19 cellular contexts compared by ENCODE assay signal in genomic region chr5:194603-195209, GRCh38. TPM values are rescaled to one million over a fixed set of nuclear protein-coding genes. Genes with fewer than 3 reads are reported as not detected.
DNase-seq lines count a peak whose midpoint lies in the region; ATAC-seq and TF ChIP-seq lines count a peak whose summit lies in the region.
"Had no signal": no experiment of that assay in that cellular context is flagged by ENCODE, and none has a peak within 500 bp of the region (broad histone marks: within the 10 kb centered on the region; RNA-seq: fewer than 3 reads in every experiment).

No MANE protein-coding gene starts in this region.

- intact Hi-C loops in left ventricle myocardium superior (cut with micrococcal nuclease) = no loop called here
- intact Hi-C loops in psoas muscle (cut with DNase I) = no loop called here

- H3K27ac ChIP-seq in HEK293 (ENCODE audit: extremely low read depth, low read depth, low read length) (no peak overlapping the region), psoas muscle (peak overlapping the region; percentile 97), tibial nerve (no peak overlapping the region)

- H3K27ac Mint-ChIP-seq in HFFc6 = no peak overlapping the region
- H3K27ac Mint-ChIP-seq: CD4-positive, alpha-beta T cell had no signal

- no peaks in the 10 kb centered on the region for H3K4me1 ChIP-seq in HEK293 (ENCODE audit: control insufficient read depth, insufficient read depth, low read length)
- H3K4me1 ChIP-seq in psoas muscle = peaks cover 45% of the 10 kb centered on the region
- no peaks in the 10 kb centered on the region for H3K4me1 ChIP-seq in tibial nerve

- POLR2A ChIA-PET in HEK293 (lab: Yijun Ruan, JAX) = interaction anchor here (1.4 kb wide), 1 partner anchor 23 kb away, joined by 4 read pairs; the partner anchor contains the start of genes CCDC127 and SDHA

- no peak for TF ChIP-seq POLR2A in tibial nerve (IDR thresholded peaks at IDR 0.05)

- H3K27me3 Mint-ChIP-seq in HFFc6 (ENCODE audit: insufficient read depth) = peaks cover 11% of the 10 kb centered on the region
- H3K27me3 Mint-ChIP-seq: CD4-positive, alpha-beta T cell had no signal

- no peaks in the 10 kb centered on the region for H3K4me1 Mint-ChIP-seq in HFFc6 (ENCODE audit: low read depth)

- WGBS in psoas muscle, 3 donors = 53 to 84% (median 65%) methylated on average over 36 of the region's 36 CpGs
- 91 to 93% methylated on average over 33 to 34 of the region's 36 CpGs for WGBS in tibial nerve, 2 donors

- no peak for TF ChIP-seq EP300 in tibial nerve (IDR thresholded peaks at IDR 0.05)

- no peak overlapping the region for H3K4me3 Mint-ChIP-seq in HFFc6
- H3K4me3 Mint-ChIP-seq: CD4-positive, alpha-beta T cell had no signal

- CTCF ChIA-PET in HEK293 (lab: Yijun Ruan, JAX) = interaction anchor here (0.5 to 0.7 kb wide), 2 partner anchors 54 to 147 kb away, joined by 3 read pairs; no protein-coding TSS in a partner anchor

- H3K9me3 Mint-ChIP-seq in HFFc6 = no peaks in the 10 kb centered on the region
- H3K9me3 Mint-ChIP-seq: CD4-positive, alpha-beta T cell had no signal

- H3K9me3 ChIP-seq in HEK293 (ENCODE audit: control insufficient read depth, insufficient read depth, low read depth, low read length) (no peaks in the 10 kb centered on the region), psoas muscle (no peaks in the 10 kb centered on the region), tibial nerve (no peaks in the 10 kb centered on the region)

- ATAC-seq in left ventricle myocardium superior (no peak), psoas muscle (no peak)

- no peaks in the 10 kb centered on the region for H3K36me3 ChIP-seq in HEK293 (ENCODE audit: control insufficient read depth in 2 of 2, insufficient read depth in 1 of 2, low read length in 2 of 2)
- peaks cover 0 to 3% of the 10 kb centered on the region in 2 donors for H3K36me3 ChIP-seq in psoas muscle (ENCODE audit: insufficient read depth in 1 of 2, low read depth in 1 of 2)
- H3K36me3 ChIP-seq in tibial nerve = peaks cover 0 to 16% (median 0%) of the 10 kb centered on the region in 3 donors

- H3K27me3 ChIP-seq in psoas muscle (ENCODE audit: insufficient read depth in 3 of 3, low read length in 2 of 3) (no peaks in the 10 kb centered on the region), tibial nerve (peaks cover 0 to 34% of the 10 kb centered on the region in 2 donors)

- H3K36me3 Mint-ChIP-seq in HFFc6 (ENCODE audit: low read depth) = no peaks in the 10 kb centered on the region

- TF ChIP-seq CTCF in HEK293 (tag by site-specific recombination; IDR thresholded peaks at IDR 0.05) = no peak
- no peak for TF ChIP-seq CTCF in psoas muscle (IDR thresholded peaks at IDR 0.05)
- TF ChIP-seq CTCF in HFFc6 (IDR thresholded peaks at IDR 0.05) = no peak
- TF ChIP-seq CTCF in tibial nerve (IDR thresholded peaks at IDR 0.05) = no peak

- H3K4me3 ChIP-seq in HEK293 (ENCODE audit: low read depth, low read length) (no peak overlapping the region), psoas muscle (no peak overlapping the region), tibial nerve (no peak overlapping the region)

- DNase-seq in 8988T = peak; percentile 45
- DNase-seq in left ventricle myocardium superior = peak; percentile 46
- DNase-seq in psoas muscle = no peak
- DNase-seq in HFFc6 = no peak
- no peak for DNase-seq in tibial nerve (ENCODE audit: low spot score in 2 of 2)
- no peak for DNase-seq in NCI-H2107 treated with DMSO at 0.1 percent for 48 hours (lab: John Stamatoyannopoulos, UW; ENCODE audit: unreplicated experiment)
- no peak for DNase-seq in Ammon's horn (ENCODE audit: low spot score)
- DNase-seq: Calu3; CD4-positive, alpha-beta T cell; DMS53; HCEC 1CT; KG1; NCI-H1436; NCI-H2029; NCI-H2171 treated with DMSO at 0.1 percent for 48 hours; NCI-H748 treated with DMSO at 0.1 percent for 48 hours had no signal

TF ChIP-seq in HEK293, 187 proteins besides CTCF, POLR2A, EP300 and RAD21:
- TF ChIP-seq ZNF280C (tag by site-specific recombination; IDR thresholded peaks at IDR 0.05) = no peak
- 0 out of 2 replicates have a peak, but pooled peaks have one; percentile 42 for TF ChIP-seq HIC1 (tag by site-specific recombination; IDR thresholded peaks at IDR 0.05)

RNA-seq across cellular contexts. Expression of gene LRRC14B, which starts 3.4 kb away (rescaled TPM):
- total RNA-seq in left ventricle myocardium superior (107 TPM), psoas muscle (10 to 100 TPM in 1 of 4 donors, 1 to 10 TPM in 3; 1.3 to 13.4 (median 9.0) TPM), tibial nerve (not detected)
- 10 to 100 TPM in 2 of 3 donors, under 1 TPM in 1; 0.42 to 15.5 (median 14.5) TPM for polyA plus RNA-seq in psoas muscle
- total RNA-seq in HFFc6 (2021; fragmentation: NEBNext Ultra II Directional; extraction: Animal tissue kit (Norgen Biotek cat#: 25700)) = not detected
- total RNA-seq: A673, Calu3, NCI-H460 had no signal

RNA-seq across cellular contexts. Expression of gene CCDC127, which starts 23.2 kb away (rescaled TPM):
- total RNA-seq in left ventricle myocardium superior (7.7 TPM), psoas muscle (1 to 10 TPM; 6.9 to 9.6 (median 7.4) TPM), tibial nerve (1 to 10 TPM; 4.5 to 7.2 (median 5.8) TPM)
- 10 to 100 TPM in 1 of 3 donors, 1 to 10 TPM in 2; 4.1 to 11.2 (median 5.5) TPM for polyA plus RNA-seq in psoas muscle
- 1 to 10 TPM; 4.5 to 6.6 (median 6.2) TPM for total RNA-seq in HFFc6 (2021; fragmentation: NEBNext Ultra II Directional; extraction: Animal tissue kit (Norgen Biotek cat#: 25700))

RNA-seq across cellular contexts. Expression of gene SDHA, which starts 23.4 kb away (rescaled TPM):
- total RNA-seq in left ventricle myocardium superior (876 TPM), psoas muscle (100 to 1,000 TPM; 269 to 363 (median 314) TPM), tibial nerve (10 to 100 TPM; 67.7 to 95.3 (median 78.3) TPM)
- 100 to 1,000 TPM; 160 to 205 (median 205) TPM for polyA plus RNA-seq in psoas muscle
- total RNA-seq in HFFc6 (2021; fragmentation: NEBNext Ultra II Directional; extraction: Animal tissue kit (Norgen Biotek cat#: 25700)) = 100 to 1,000 TPM in 4 of 6 experiments, 10 to 100 TPM in 2; 92.5 to 114 (median 109) TPM

Comparison
In these comparisons a context has a peak if more than half of its experiments do, and no peak if none do; other contexts are left out.
1. DNase-seq: peak in 8988T (single experiment) and left ventricle myocardium superior (single experiment); none in psoas muscle (0 of 2), HFFc6 (single experiment), tibial nerve (0 of 2), NCI-H2107 treated with DMSO at 0.1 percent for 48 hours (single experiment) and Ammon's horn (single experiment).